In the genomic region with DNA sequence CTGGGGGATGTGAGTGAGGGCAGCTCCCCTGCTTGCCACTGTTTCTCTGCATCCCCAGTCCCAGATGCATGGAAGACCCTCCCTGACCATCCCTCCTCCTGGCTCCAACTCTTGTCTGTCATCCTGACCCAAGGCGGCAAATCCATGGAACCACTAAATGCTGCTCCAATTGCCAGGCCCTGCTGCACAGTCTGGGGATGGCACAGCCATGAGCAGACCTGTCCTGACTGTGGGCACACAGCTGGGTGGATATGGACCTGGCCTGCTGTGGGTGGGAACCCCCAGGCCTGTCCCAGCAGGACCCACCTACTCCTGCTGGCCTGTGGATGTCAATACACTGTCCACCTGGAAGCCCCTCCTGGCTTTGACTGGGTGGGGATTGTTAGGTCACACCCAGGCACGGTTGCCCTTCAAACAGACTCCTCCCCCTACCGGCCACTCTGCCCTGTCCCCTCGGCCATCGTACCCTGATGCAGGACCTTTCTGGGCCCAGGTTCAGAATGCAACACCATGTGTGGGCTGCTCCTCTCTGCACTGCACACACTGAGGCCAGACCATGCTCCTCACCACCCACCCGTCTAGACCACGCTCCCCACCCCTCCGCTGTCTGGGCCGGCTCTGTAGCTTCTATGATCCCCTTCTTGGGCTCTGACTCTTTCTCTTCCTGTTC, we compare ENCODE assay signal across 16 cellular contexts. TPM values are rescaled to one million over a fixed set of nuclear protein-coding genes. Genes with fewer than 3 reads are reported as not detected.
A peak's percentile ranks its signal among the peaks of the same experiment; 100 is the strongest.
DNase-seq lines count a peak whose midpoint lies in the region; ATAC-seq lines count a peak whose summit lies in the region.
"Had no signal": no experiment of that assay in that cellular context is flagged by ENCODE, and none has a peak within 500 bp of the region (broad histone marks: within the 10 kb centered on the region; RNA-seq: fewer than 3 reads in every experiment).

No MANE protein-coding gene starts in this region.

- H3K27me3 Mint-ChIP-seq in stimulated activated naive CD8-positive, alpha-beta T cell treated with anti-CD3 and anti-CD28 coated beads, Interleukin-15, Interleukin-2, amounts not matched to agents 100 ng/mL and 50 ng/mL, for 24 hours, result no peaks in the 10 kb centered on the region
- no peaks in the 10 kb centered on the region for H3K27me3 Mint-ChIP-seq in activated T-helper 1 cell treated with anti-CD3 and anti-CD28 coated beads, Interleukin-12 subunit alpha, Interleukin-12 subunit beta, Interleukin-2, Interleukin-4 antibody, amounts not matched to agents 30 ng/mL and 10 ng/mL and 1 ng/mL, durations not matched to agents 14 hours and 24 hours and 36 hours (ENCODE audit: insufficient read depth)
- H3K27me3 Mint-ChIP-seq in naive thymus-derived CD4-positive, alpha-beta T cell, result no peaks in the 10 kb centered on the region

- no peak overlapping the region for H3K4me3 Mint-ChIP-seq in stimulated activated naive CD8-positive, alpha-beta T cell treated with anti-CD3 and anti-CD28 coated beads, Interleukin-15, Interleukin-2, amounts not matched to agents 100 ng/mL and 50 ng/mL, for 24 hours
- no peak overlapping the region for H3K4me3 Mint-ChIP-seq in activated T-helper 1 cell treated with anti-CD3 and anti-CD28 coated beads, Interleukin-12 subunit alpha, Interleukin-12 subunit beta, Interleukin-2, Interleukin-4 antibody, amounts not matched to agents 30 ng/mL and 10 ng/mL and 1 ng/mL, durations not matched to agents 14 hours and 24 hours and 36 hours
- peak overlapping the region in 9 of 10 donors; percentile 39 to 69 (median 58) for H3K4me3 Mint-ChIP-seq in naive thymus-derived CD4-positive, alpha-beta T cell

- DNase-seq in stimulated activated naive CD8-positive, alpha-beta T cell treated with anti-CD3 and anti-CD28 coated beads, Interleukin-15, Interleukin-2, amounts not matched to agents 100 U/mL and 50 U/mL, for 24 hours, result no peak
- no peak for DNase-seq in activated T-helper 1 cell treated with anti-CD3 and anti-CD28 coated beads, Interleukin-12 subunit alpha, Interleukin-12 subunit beta, Interleukin-2, Interleukin-4 antibody, amounts not matched to agents 30 ng/mL and 10 ng/mL and 1 ng/mL, durations not matched to agents 14 hours and 24 hours and 36 hours (ENCODE audit: low spot score)
- no peak for DNase-seq in naive thymus-derived CD4-positive, alpha-beta T cell
- no peak for DNase-seq in NCI-H748 (lab: John Stamatoyannopoulos, UW; ENCODE audit: unreplicated experiment)
- DNase-seq in stimulated activated CD4-positive, alpha-beta T cell treated with anti-CD3 and anti-CD28 coated beads, Interleukin-1b, Interleukin-23, amount 100 ng/mL, for 48 hours, result no peak
- DNase-seq: foreskin melanocyte, mesenchymal stem cell, NCI-H1436 treated with DMSO at 0.1 percent for 48 hours, OCI-M1, SK-N-SH, WERI-Rb-1 had no signal

- H3K4me1 Mint-ChIP-seq in stimulated activated naive CD8-positive, alpha-beta T cell treated with anti-CD3 and anti-CD28 coated beads, Interleukin-15, Interleukin-2, amounts not matched to agents 100 ng/mL and 50 ng/mL, for 24 hours (ENCODE audit: low read depth), result peaks cover 69% of the 10 kb centered on the region
- peaks cover 54% of the 10 kb centered on the region for H3K4me1 Mint-ChIP-seq in activated T-helper 1 cell treated with anti-CD3 and anti-CD28 coated beads, Interleukin-12 subunit alpha, Interleukin-12 subunit beta, Interleukin-2, Interleukin-4 antibody, amounts not matched to agents 30 ng/mL and 10 ng/mL and 1 ng/mL, durations not matched to agents 14 hours and 24 hours and 36 hours (ENCODE audit: low read depth)
- H3K4me1 Mint-ChIP-seq in naive thymus-derived CD4-positive, alpha-beta T cell, result peaks cover 48 to 74% (median 65%) of the 10 kb centered on the region in 7 donors

- POLR2A ChIA-PET in naive thymus-derived CD4-positive, alpha-beta T cell (lab: Charles Lee), result interaction anchor here (0.6 to 1.0 kb wide), 2 partner anchors 58 to 514 kb away, joined by 3 to 4 read pairs; partner anchors contain the start of gene INPP5D

- H3K36me3 Mint-ChIP-seq in stimulated activated naive CD8-positive, alpha-beta T cell treated with anti-CD3 and anti-CD28 coated beads, Interleukin-15, Interleukin-2, amounts not matched to agents 100 ng/mL and 50 ng/mL, for 24 hours (ENCODE audit: low read depth), result peaks cover 32% of the 10 kb centered on the region
- H3K36me3 Mint-ChIP-seq in activated T-helper 1 cell treated with anti-CD3 and anti-CD28 coated beads, Interleukin-12 subunit alpha, Interleukin-12 subunit beta, Interleukin-2, Interleukin-4 antibody, amounts not matched to agents 30 ng/mL and 10 ng/mL and 1 ng/mL, durations not matched to agents 14 hours and 24 hours and 36 hours (ENCODE audit: low read depth), result peaks cover 35% of the 10 kb centered on the region
- peaks cover 9 to 44% (median 24%) of the 10 kb centered on the region in 5 donors for H3K36me3 Mint-ChIP-seq in naive thymus-derived CD4-positive, alpha-beta T cell

- H3K27ac Mint-ChIP-seq in stimulated activated naive CD8-positive, alpha-beta T cell treated with anti-CD3 and anti-CD28 coated beads, Interleukin-15, Interleukin-2, amounts not matched to agents 100 ng/mL and 50 ng/mL, for 24 hours, result peak overlapping the region; percentile 59
- peak overlapping the region; percentile 56 for H3K27ac Mint-ChIP-seq in activated T-helper 1 cell treated with anti-CD3 and anti-CD28 coated beads, Interleukin-12 subunit alpha, Interleukin-12 subunit beta, Interleukin-2, Interleukin-4 antibody, amounts not matched to agents 30 ng/mL and 10 ng/mL and 1 ng/mL, durations not matched to agents 14 hours and 24 hours and 36 hours
- peak overlapping the region; percentile 49 to 90 (median 83) for H3K27ac Mint-ChIP-seq in naive thymus-derived CD4-positive, alpha-beta T cell

- no peaks in the 10 kb centered on the region for H3K9me3 Mint-ChIP-seq in stimulated activated naive CD8-positive, alpha-beta T cell treated with anti-CD3 and anti-CD28 coated beads, Interleukin-15, Interleukin-2, amounts not matched to agents 100 ng/mL and 50 ng/mL, for 24 hours
- H3K9me3 Mint-ChIP-seq in activated T-helper 1 cell treated with anti-CD3 and anti-CD28 coated beads, Interleukin-12 subunit alpha, Interleukin-12 subunit beta, Interleukin-2, Interleukin-4 antibody, amounts not matched to agents 30 ng/mL and 10 ng/mL and 1 ng/mL, durations not matched to agents 14 hours and 24 hours and 36 hours, result peaks cover 3% of the 10 kb centered on the region
- H3K9me3 Mint-ChIP-seq in naive thymus-derived CD4-positive, alpha-beta T cell, result peaks cover 0 to 1% (median 0%) of the 10 kb centered on the region in 11 donors

- H3K27ac ChIP-seq in naive thymus-derived CD4-positive, alpha-beta T cell (ENCODE audit: low read depth, low read length), result no peak overlapping the region
- H3K27ac ChIP-seq: breast epithelium, WERI-Rb-1 had no signal

- H3K36me3 ChIP-seq in naive thymus-derived CD4-positive, alpha-beta T cell (ENCODE audit: control insufficient read depth in 2 of 3, insufficient read depth in 3 of 3, low read length in 3 of 3), result peaks cover 10 to 36% (median 11%) of the 10 kb centered on the region in 3 experiments
- H3K36me3 ChIP-seq: breast epithelium, WERI-Rb-1 had no signal

- CTCF ChIA-PET in naive thymus-derived CD4-positive, alpha-beta T cell (lab: Charles Lee), result no interaction called here

- no peaks in the 10 kb centered on the region for H3K27me3 ChIP-seq in naive thymus-derived CD4-positive, alpha-beta T cell (ENCODE audit: control insufficient read depth in 2 of 2, insufficient read depth in 2 of 2, low read length in 2 of 2)
- H3K27me3 ChIP-seq: breast epithelium had no signal

- H3K4me3 ChIP-seq in naive thymus-derived CD4-positive, alpha-beta T cell (ENCODE audit: low read length), result no peak overlapping the region
- H3K4me3 ChIP-seq: breast epithelium, smooth muscle cell had no signal

- no peaks in the 10 kb centered on the region for H3K9me3 ChIP-seq in naive thymus-derived CD4-positive, alpha-beta T cell (ENCODE audit: control insufficient read depth in 2 of 3, low read length in 3 of 3)
- H3K9me3 ChIP-seq: breast epithelium, SK-N-SH had no signal

- intact Hi-C loops in activated T-helper 1 cell treated with anti-CD3 and anti-CD28 coated beads, Interleukin-12 subunit alpha, Interleukin-12 subunit beta, Interleukin-2, Interleukin-4 antibody, amounts not matched to agents 30 ng/mL and 10 ng/mL and 1 ng/mL, durations not matched to agents 14 hours and 24 hours and 36 hours (cut with micrococcal nuclease), result no loop called here
- intact Hi-C loops in naive thymus-derived CD4-positive, alpha-beta T cell (cut with micrococcal nuclease), result loop anchor here in 1 of 2 donors (5.0 kb wide), 1 partner anchor 36 kb away; no protein-coding TSS in a partner anchor

- H3K4me1 ChIP-seq in naive thymus-derived CD4-positive, alpha-beta T cell (ENCODE audit: control insufficient read depth in 2 of 2, insufficient read depth in 2 of 2, low read length in 2 of 2), result peaks cover 7 to 45% of the 10 kb centered on the region in 2 donors
- H3K4me1 ChIP-seq: breast epithelium had no signal

- ATAC-seq in stimulated activated naive CD8-positive, alpha-beta T cell treated with anti-CD3 and anti-CD28 coated beads, Interleukin-15, Interleukin-2, amounts not matched to agents 100 U/mL and 50 U/mL, for 24 hours, result no peak
- no peak for ATAC-seq in naive thymus-derived CD4-positive, alpha-beta T cell
- ATAC-seq in HG03442 (IDR thresholded peaks at IDR 0.05; ENCODE audit: unreplicated experiment) (no peak), GM21515 (IDR thresholded peaks at IDR 0.05; ENCODE audit: unreplicated experiment) (no peak)

RNA-seq across cellular contexts. Expression of gene INPP5D, which starts 57.8 kb away (rescaled TPM):
- 60.9 and 61.2 TPM in 2 replicates for total RNA-seq in activated T-helper 1 cell treated with anti-CD3 and anti-CD28 coated beads, Interleukin-12 subunit alpha, Interleukin-12 subunit beta, Interleukin-2, Interleukin-4 antibody, amounts not matched to agents 30 ng/mL and 10 ng/mL and 1 ng/mL, durations not matched to agents 14 hours and 24 hours and 36 hours
- total RNA-seq in naive thymus-derived CD4-positive, alpha-beta T cell, result 100 to 1,000 TPM; 106 to 232 (median 126) TPM
- 100 to 1,000 TPM in 1 of 2 donors, 10 to 100 TPM in 1; 41.0 to 122 TPM for polyA plus RNA-seq in naive thymus-derived CD4-positive, alpha-beta T cell

Comparison
In these comparisons a context has a peak if more than half of its experiments do, and no peak if none do; other contexts are left out.
1. H3K4me3 Mint-ChIP-seq: peak in naive thymus-derived CD4-positive, alpha-beta T cell (9 of 10); none in stimulated activated naive CD8-positive, alpha-beta T cell treated with anti-CD3 and anti-CD28 coated beads, Interleukin-15, Interleukin-2, amounts not matched to agents 100 ng/mL and 50 ng/mL, for 24 hours (single experiment) and activated T-helper 1 cell treated with anti-CD3 and anti-CD28 coated beads, Interleukin-12 subunit alpha, Interleukin-12 subunit beta, Interleukin-2, Interleukin-4 antibody, amounts not matched to agents 30 ng/mL and 10 ng/mL and 1 ng/mL, durations not matched to agents 14 hours and 24 hours and 36 hours (single experiment).
2. Peak in every context shown above with its lines, with median percentiles within 50 percentile points of each other: H3K27ac Mint-ChIP-seq.